In genomic region chr2:36461039-36461681, GRCh38 we compare ENCODE assay signal across 9 cellular contexts.
DNase-seq lines count a peak whose midpoint lies in the region; ATAC-seq and TF ChIP-seq lines count a peak whose summit lies in the region.
"Had no signal": no experiment of that assay in that cellular context is flagged by ENCODE, and none has a peak within 500 bp of the region (broad histone marks: within the 10 kb centered on the region; RNA-seq: fewer than 3 reads in every experiment).

No MANE protein-coding gene starts in this region.

- peak overlapping the region; percentile 43 for H3K4me2 ChIP-seq in neural progenitor cell

- H3K4me3 ChIP-seq in coronary artery (no peak overlapping the region), neural progenitor cell (no peak overlapping the region)

- no peaks in the 10 kb centered on the region for H3K36me3 Mint-ChIP-seq in activated naive CD4-positive, alpha-beta T cell treated with anti-CD3 and anti-CD28 coated beads, Interleukin-2, amount 50 U/mL, for 72 hours
- H3K36me3 Mint-ChIP-seq in activated naive CD4-positive, alpha-beta T cell treated with anti-CD3 and anti-CD28 coated beads for 36 hours (ENCODE audit: low read depth), result peaks cover 3% of the 10 kb centered on the region
- peaks cover 16% of the 10 kb centered on the region for H3K36me3 Mint-ChIP-seq in neural progenitor cell
- H3K36me3 Mint-ChIP-seq: activated naive CD4-positive, alpha-beta T cell treated with anti-CD3 and anti-CD28 coated beads, Interleukin-2, amount 50 U/mL, for 24 hours had no signal

- H3K27me3 Mint-ChIP-seq in activated naive CD4-positive, alpha-beta T cell treated with anti-CD3 and anti-CD28 coated beads for 36 hours (ENCODE audit: low read depth), result no peaks in the 10 kb centered on the region
- peaks cover 3% of the 10 kb centered on the region for H3K27me3 Mint-ChIP-seq in neural progenitor cell (ENCODE audit: insufficient read depth, low read depth)

- peaks cover 36% of the 10 kb centered on the region for H3K4me1 ChIP-seq in neural progenitor cell

- no peaks in the 10 kb centered on the region for H3K9me3 Mint-ChIP-seq in activated naive CD4-positive, alpha-beta T cell treated with anti-CD3 and anti-CD28 coated beads, Interleukin-2, amount 50 U/mL, for 72 hours
- H3K9me3 Mint-ChIP-seq in activated naive CD4-positive, alpha-beta T cell treated with anti-CD3 and anti-CD28 coated beads for 36 hours, result no peaks in the 10 kb centered on the region
- no peaks in the 10 kb centered on the region for H3K9me3 Mint-ChIP-seq in neural progenitor cell
- H3K9me3 Mint-ChIP-seq: activated naive CD4-positive, alpha-beta T cell treated with anti-CD3 and anti-CD28 coated beads, Interleukin-2, amount 50 U/mL, for 24 hours had no signal

- DNase-seq in activated naive CD4-positive, alpha-beta T cell treated with anti-CD3 and anti-CD28 coated beads, Interleukin-2, amount 50 U/mL, for 72 hours (ENCODE audit: low spot score in 2 of 2), result no peak
- DNase-seq in activated naive CD4-positive, alpha-beta T cell treated with anti-CD3 and anti-CD28 coated beads for 36 hours, result no peak
- no peak for DNase-seq in coronary artery (ENCODE audit: low spot score)
- peak; percentile 32 for DNase-seq in neural progenitor cell (ENCODE audit: low spot score)
- no peak for DNase-seq in epidermal melanocyte (ENCODE audit: insufficient read length, low spot score)
- DNase-seq in Kasumi-1 (lab: John Stamatoyannopoulos, UW), result no peak
- no peak for DNase-seq in LoVo (ENCODE audit: low spot score)

- H3K4me1 Mint-ChIP-seq in activated naive CD4-positive, alpha-beta T cell treated with anti-CD3 and anti-CD28 coated beads for 36 hours (ENCODE audit: low read depth), result no peaks in the 10 kb centered on the region
- H3K4me1 Mint-ChIP-seq in neural progenitor cell, result peaks cover 4% of the 10 kb centered on the region
- H3K4me1 Mint-ChIP-seq: activated naive CD4-positive, alpha-beta T cell treated with anti-CD3 and anti-CD28 coated beads, Interleukin-2, amount 50 U/mL, for 24 hours had no signal

- H3K36me3 ChIP-seq in neural progenitor cell, result no peaks in the 10 kb centered on the region

- no peaks in the 10 kb centered on the region for H3K79me2 ChIP-seq in neural progenitor cell (ENCODE audit: low read depth)

- no peak overlapping the region for H3K4me3 Mint-ChIP-seq in activated naive CD4-positive, alpha-beta T cell treated with anti-CD3 and anti-CD28 coated beads for 36 hours
- H3K4me3 Mint-ChIP-seq in neural progenitor cell, result no peak overlapping the region
- H3K4me3 Mint-ChIP-seq: activated naive CD4-positive, alpha-beta T cell treated with anti-CD3 and anti-CD28 coated beads, Interleukin-2, amount 50 U/mL, for 24 hours had no signal

- ATAC-seq in activated naive CD4-positive, alpha-beta T cell treated with anti-CD3 and anti-CD28 coated beads, Interleukin-2, amount 50 U/mL, for 72 hours, result peak; percentile 96 to 97
- ATAC-seq in HG03571 (IDR thresholded peaks at IDR 0.05; ENCODE audit: unreplicated experiment), result peak; percentile 61

- H3F3A ChIP-seq in neural progenitor cell (ENCODE audit: low read depth), result peaks cover 8% of the 10 kb centered on the region

- TF ChIP-seq CTCF in coronary artery (IDR thresholded peaks at IDR 0.05) (no peak), neural progenitor cell (IDR thresholded peaks at IDR 0.05) (no peak)

- H4K20me1 ChIP-seq in neural progenitor cell (ENCODE audit: low read depth), result no peaks in the 10 kb centered on the region

- CTCF ChIA-PET in activated naive CD4-positive, alpha-beta T cell treated with anti-CD3 and anti-CD28 coated beads for 36 hours (lab: Charles Lee), result interaction anchor here (0.6 to 0.7 kb wide), 2 partner anchors 145 to 339 kb away, joined by 3 read pairs; no protein-coding TSS in a partner anchor

- no peaks in the 10 kb centered on the region for H3K27me3 ChIP-seq in neural progenitor cell

- intact Hi-C loops in activated naive CD4-positive, alpha-beta T cell treated with anti-CD3 and anti-CD28 coated beads for 36 hours (cut with micrococcal nuclease), result loop anchor here (1.0 to 2.0 kb wide), 4 partner anchors 74 to 214 kb away; no protein-coding TSS in a partner anchor

- no peak overlapping the region for H3K27ac Mint-ChIP-seq in activated naive CD4-positive, alpha-beta T cell treated with anti-CD3 and anti-CD28 coated beads, Interleukin-2, amount 50 U/mL, for 72 hours
- no peak overlapping the region for H3K27ac Mint-ChIP-seq in activated naive CD4-positive, alpha-beta T cell treated with anti-CD3 and anti-CD28 coated beads for 36 hours
- no peak overlapping the region for H3K27ac Mint-ChIP-seq in neural progenitor cell
- H3K27ac Mint-ChIP-seq: activated naive CD4-positive, alpha-beta T cell treated with anti-CD3 and anti-CD28 coated beads, Interleukin-2, amount 50 U/mL, for 24 hours had no signal

- H3K9ac ChIP-seq in neural progenitor cell, result no peak overlapping the region

- H3K27ac ChIP-seq in coronary artery (peak overlapping the region; percentile 65 to 83), neural progenitor cell (peak overlapping the region; percentile 69)

- no peaks in the 10 kb centered on the region for H3K9me3 ChIP-seq in neural progenitor cell (ENCODE audit: low read depth)

- no peak overlapping the region for H2AFZ ChIP-seq in neural progenitor cell (replicated peaks)
